In the genomic region with DNA sequence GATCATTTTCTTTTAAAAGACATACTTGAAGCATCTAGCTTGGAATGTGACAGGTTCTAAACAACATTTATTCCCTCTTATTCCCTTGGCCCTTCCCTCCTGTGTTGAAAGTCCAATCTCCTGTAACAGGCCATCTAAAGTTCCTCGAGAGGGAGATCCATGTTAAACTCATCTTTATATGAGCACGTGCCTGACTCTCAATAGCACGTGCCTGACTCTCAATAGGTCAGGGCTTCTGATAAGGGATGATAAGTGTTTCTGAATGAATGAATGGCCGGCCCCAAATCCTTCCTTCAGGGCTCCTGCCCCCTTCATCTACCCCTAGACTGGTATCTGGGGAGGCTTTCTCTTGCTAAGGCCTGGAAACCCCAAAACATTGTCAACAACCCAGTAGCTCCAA, we compare ENCODE assay signal across 19 cellular contexts. TPM values are rescaled to one million over a fixed set of nuclear protein-coding genes. Genes with fewer than 3 reads are reported as not detected.
DNase-seq lines count a peak whose midpoint lies in the region; ATAC-seq and TF ChIP-seq lines count a peak whose summit lies in the region.
"Had no signal": no experiment of that assay in that cellular context is flagged by ENCODE, and none has a peak within 500 bp of the region (broad histone marks: within the 10 kb centered on the region; RNA-seq: fewer than 3 reads in every experiment).

No MANE protein-coding gene starts in this region.

- H3K9me3 Mint-ChIP-seq in nephron progenitor cell: no peaks in the 10 kb centered on the region
- H3K9me3 Mint-ChIP-seq: activated CD4-positive, alpha-beta T cell treated with anti-CD3 and anti-CD28 coated beads, Interleukin-2, amount 10 ng/mL, durations not matched to agents 7 days and 5 days; activated T-cell treated with anti-CD3 and anti-CD28 coated beads, Interleukin-2, amount 50 U/mL, for 72 hours; endodermal cell; naive thymus-derived CD8-positive, alpha-beta T cell had no signal

- H3K27ac ChIP-seq in SJSA1: peak overlapping the region; percentile 14; the same call in 1 of the 2 replicates
- peak overlapping the region; percentile 43 for H3K27ac ChIP-seq in duodenal mucosa (ENCODE audit: low read depth, low read length)
- peak overlapping the region; percentile 85 to 95 for H3K27ac ChIP-seq in thoracic aorta
- H3K27ac ChIP-seq: BLaER1 treated with 17β-estradiol and CSF1 and Interleukin-3, amounts not matched to agents 10 nM and 100 nM had no signal

- H3K27ac Mint-ChIP-seq in nephron progenitor cell: peak overlapping the region; percentile 6
- H3K27ac Mint-ChIP-seq: activated CD4-positive, alpha-beta T cell treated with anti-CD3 and anti-CD28 coated beads, Interleukin-2, amount 10 ng/mL, durations not matched to agents 7 days and 5 days; activated T-cell treated with anti-CD3 and anti-CD28 coated beads, Interleukin-2, amount 50 U/mL, for 72 hours had no signal

- peaks cover 9% of the 10 kb centered on the region for H3K4me1 Mint-ChIP-seq in nephron progenitor cell

- H3K9ac ChIP-seq in duodenal mucosa (ENCODE audit: low read depth in 1 of 2, low read length in 2 of 2): no peak overlapping the region
- H3K9ac ChIP-seq: BLaER1 treated with 17β-estradiol and CSF1 and Interleukin-3, amounts not matched to agents 10 nM and 100 nM had no signal

- DNase-seq in SJSA1 (ENCODE audit: low read depth in 1 of 2, low spot score in 2 of 2): no peak
- DNase-seq in nephron progenitor cell: no peak
- no peak for DNase-seq in thoracic aorta (ENCODE audit: low spot score)
- no peak for DNase-seq in NCI-H526 treated with DMSO at 0.1 percent for 48 hours (lab: John Stamatoyannopoulos, UW)
- DNase-seq in NCI-H128 (lab: John Stamatoyannopoulos, UW; ENCODE audit: unreplicated experiment): no peak
- no peak for DNase-seq in HPDE6-E6E7 (ENCODE audit: extremely low spot score)
- DNase-seq: activated CD4-positive, alpha-beta T cell treated with anti-CD3 and anti-CD28 coated beads, Interleukin-2, amount 10 ng/mL, durations not matched to agents 7 days and 5 days; activated T-cell treated with anti-CD3 and anti-CD28 coated beads, Interleukin-2, amount 50 U/mL, for 72 hours; DND-41; endodermal cell; naive thymus-derived CD8-positive, alpha-beta T cell; NCI-H2107; T-helper 9 cell; trophoblast cell had no signal

- H3K36me3 ChIP-seq in SJSA1: 0 out of 2 replicates have a peak, but pooled peaks cover 3% of the 10 kb centered on the region
- peaks cover 11 to 69% of the 10 kb centered on the region in 2 donors for H3K36me3 ChIP-seq in duodenal mucosa (ENCODE audit: control insufficient read depth in 1 of 2, insufficient read depth in 2 of 2, low read length in 2 of 2)
- peaks cover 21% of the 10 kb centered on the region for H3K36me3 ChIP-seq in thoracic aorta
- H3K36me3 ChIP-seq: BLaER1 treated with 17β-estradiol and CSF1 and Interleukin-3, amounts not matched to agents 10 nM and 100 nM had no signal

- no peaks in the 10 kb centered on the region for H3K27me3 Mint-ChIP-seq in nephron progenitor cell (ENCODE audit: low read depth, poor library complexity)
- H3K27me3 Mint-ChIP-seq: activated CD4-positive, alpha-beta T cell treated with anti-CD3 and anti-CD28 coated beads, Interleukin-2, amount 10 ng/mL, durations not matched to agents 7 days and 5 days had no signal

- H3K36me3 Mint-ChIP-seq in nephron progenitor cell (ENCODE audit: low read depth): peaks cover 51% of the 10 kb centered on the region
- H3K36me3 Mint-ChIP-seq: naive thymus-derived CD8-positive, alpha-beta T cell had no signal

- H3K4me3 Mint-ChIP-seq in nephron progenitor cell: no peak overlapping the region
- H3K4me3 Mint-ChIP-seq: activated CD4-positive, alpha-beta T cell treated with anti-CD3 and anti-CD28 coated beads, Interleukin-2, amount 10 ng/mL, durations not matched to agents 7 days and 5 days; activated T-cell treated with anti-CD3 and anti-CD28 coated beads, Interleukin-2, amount 50 U/mL, for 72 hours; endodermal cell; naive thymus-derived CD8-positive, alpha-beta T cell had no signal

- no peaks in the 10 kb centered on the region for H3K9me3 ChIP-seq in SJSA1 (replicated peaks)
- H3K9me3 ChIP-seq in duodenal mucosa (ENCODE audit: control insufficient read depth in 1 of 2, low read length in 2 of 2): no peaks in the 10 kb centered on the region
- no peaks in the 10 kb centered on the region for H3K9me3 ChIP-seq in thoracic aorta
- H3K9me3 ChIP-seq: BLaER1 treated with 17β-estradiol and CSF1 and Interleukin-3, amounts not matched to agents 10 nM and 100 nM; MG63 had no signal

- ATAC-seq in thoracic aorta (ENCODE audit: insufficient number of reproducible peaks, low FRiP score, low read depth) (no peak), GM21723 (IDR thresholded peaks at IDR 0.05; ENCODE audit: unreplicated experiment) (no peak)
- ATAC-seq: activated T-cell treated with anti-CD3 and anti-CD28 coated beads, Interleukin-2, amount 50 U/mL, for 72 hours; naive thymus-derived CD8-positive, alpha-beta T cell had no signal

- no peak overlapping the region for H3K4me3 ChIP-seq in SJSA1
- H3K4me3 ChIP-seq in duodenal mucosa (ENCODE audit: low read depth in 1 of 2, low read length in 2 of 2): no peak overlapping the region
- no peak overlapping the region for H3K4me3 ChIP-seq in thoracic aorta
- H3K4me3 ChIP-seq: BLaER1 treated with 17β-estradiol and CSF1 and Interleukin-3, amounts not matched to agents 10 nM and 100 nM; MG63; smooth muscle cell had no signal

- H3K4me1 ChIP-seq in SJSA1 (replicated peaks) (peaks cover 21% of the 10 kb centered on the region), duodenal mucosa (ENCODE audit: control insufficient read depth in 1 of 2, insufficient read depth in 2 of 2, low read length in 2 of 2) (peaks cover 7 to 14% of the 10 kb centered on the region in 2 donors), thoracic aorta (ENCODE audit: control insufficient read depth in 1 of 2, low read depth in 2 of 2) (peaks cover 21 to 49% of the 10 kb centered on the region in 2 donors)

- TF ChIP-seq CTCF in nephron progenitor cell (IDR thresholded peaks at IDR 0.05) (no peak), thoracic aorta (IDR thresholded peaks at IDR 0.05) (no peak)

- H3K27me3 ChIP-seq in SJSA1 (replicated peaks) (no peaks in the 10 kb centered on the region), duodenal mucosa (ENCODE audit: control insufficient read depth in 1 of 2, insufficient read depth in 2 of 2, low read length in 2 of 2) (no peaks in the 10 kb centered on the region), thoracic aorta (replicated peaks; ENCODE audit: insufficient read depth) (no peaks in the 10 kb centered on the region)
- H3K27me3 ChIP-seq: BLaER1 treated with 17β-estradiol and CSF1 and Interleukin-3, amounts not matched to agents 10 nM and 100 nM; MG63 had no signal

RNA-seq across cellular contexts. Expression of a gene that starts 27.2 kb away (rescaled TPM):
- 367 and 462 TPM in 2 replicates for total RNA-seq in SJSA1 (2014; rRNA removed; shearing (Covaris generic))
- 100 to 1,000 TPM; 537 to 617 TPM for total RNA-seq in thoracic aorta

RNA-seq across cellular contexts. Expression of a gene that starts 27.3 kb away (rescaled TPM):
- 0.63 and 3.1 TPM in 2 replicates for total RNA-seq in SJSA1 (2014; rRNA removed; shearing (Covaris generic))
- total RNA-seq in thoracic aorta: 10 to 100 TPM; 10.2 to 18.1 TPM

Comparison
In these comparisons a context has a peak if more than half of its experiments do, and no peak if none do; other contexts are left out.
1. H3K27ac ChIP-seq: peak in every context shown above with its lines; median percentile 90 in thoracic aorta; 43 in duodenal mucosa; 14 in SJSA1.